8 cellular contexts compared by ENCODE assay signal in genomic region chr14:105974902-105975301, GRCh38.
DNase-seq lines count a peak whose midpoint lies in the region; ATAC-seq, FAIRE-seq and TF ChIP-seq lines count a peak whose summit lies in the region.

No MANE protein-coding gene starts in this region.

- no peak overlapping the region for H3K27ac ChIP-seq in RWPE2 (ENCODE audit: poor library complexity, severe bottlenecking)

- FAIRE-seq in GM19239 (lab: Jason Lieb, UNC) = peak; percentile 94

- no peaks in the 10 kb centered on the region for H3K36me3 ChIP-seq in RWPE2 (ENCODE audit: low read depth)

- peak; percentile 55 for TF ChIP-seq CTCF in RWPE2 (IDR thresholded peaks at IDR 0.05; ENCODE audit: poor library complexity, severe bottlenecking)

- DNase-seq in GM19239 (ENCODE audit: insufficient read length, low spot score) = no peak
- DNase-seq in RWPE2 (ENCODE audit: low spot score) = no peak
- DNase-seq in activated effector memory CD4-positive, alpha-beta T cell treated with anti-CD3 and anti-CD28 coated beads, Interleukin-2, amount 50 U/mL, for 16 hours = peak; percentile 82
- peak; percentile 52 for DNase-seq in stimulated activated CD8-positive, alpha-beta memory T cell treated with anti-CD3 and anti-CD28 coated beads, Interleukin-12 subunit alpha, Interleukin-12 subunit beta, amount 100 ng/mL, for 1 hour (ENCODE audit: low read depth)
- no peak for DNase-seq in AG20443 (ENCODE audit: low spot score)
- DNase-seq in HPDE6-E6E7 (ENCODE audit: extremely low spot score) = no peak

- H3K4me1 ChIP-seq in RWPE2 (ENCODE audit: insufficient read depth, poor library complexity, severe bottlenecking) = no peaks in the 10 kb centered on the region

- H3K27me3 ChIP-seq in RWPE2 (ENCODE audit: insufficient read depth, poor library complexity, severe bottlenecking) = no peaks in the 10 kb centered on the region

- no peaks in the 10 kb centered on the region for H3K9me3 ChIP-seq in RWPE2 (ENCODE audit: severe bottlenecking)

- H3K4me3 ChIP-seq in RWPE2 (ENCODE audit: severe bottlenecking) = no peak overlapping the region

- ATAC-seq in RWPE2 (ENCODE audit: low read depth) (peak; percentile 23; the same call in 1 of the 3 replicates), HG02852 (IDR thresholded peaks at IDR 0.05; ENCODE audit: unreplicated experiment) (no peak), HG02970 (IDR thresholded peaks at IDR 0.05; ENCODE audit: low FRiP score, unreplicated experiment) (no peak)

Comparison
In these comparisons a context has a peak if more than half of its experiments do, and no peak if none do; other contexts are left out.
1. DNase-seq: peak in activated effector memory CD4-positive, alpha-beta T cell treated with anti-CD3 and anti-CD28 coated beads, Interleukin-2, amount 50 U/mL, for 16 hours (single experiment) and stimulated activated CD8-positive, alpha-beta memory T cell treated with anti-CD3 and anti-CD28 coated beads, Interleukin-12 subunit alpha, Interleukin-12 subunit beta, amount 100 ng/mL, for 1 hour (single experiment); none in GM19239 (single experiment), RWPE2 (single experiment), AG20443 (single experiment) and HPDE6-E6E7 (single experiment).